In genomic region chr4:124060261-124060918, GRCh38 we compare ENCODE assay signal across 8 cellular contexts.
A peak's percentile ranks its signal among the peaks of the same experiment; 100 is the strongest.
DNase-seq lines count a peak whose midpoint lies in the region; ATAC-seq and TF ChIP-seq lines count a peak whose summit lies in the region.

No MANE protein-coding gene starts in this region.

- H3K4me1 Mint-ChIP-seq in activated T-helper 2 cell treated with anti-CD3 and anti-CD28 coated beads, Interferon-gamma antibody, Interleukin-2, Interleukin-4, amounts not matched to agents 10 μg/mL and 5 μg/mL and 100 μg/mL, durations not matched to agents 14 hours and 24 hours and 36 hours (ENCODE audit: low read depth), result no peaks in the 10 kb centered on the region
- no peaks in the 10 kb centered on the region for H3K4me1 Mint-ChIP-seq in activated CD8-positive, alpha-beta T cell treated with anti-CD3 and anti-CD28 coated beads, Interleukin-2, amount 10 ng/mL, durations not matched to agents 7 days and 5 days (ENCODE audit: low read depth)

- peak; percentile 67 for ATAC-seq in GM18873 (IDR thresholded peaks at IDR 0.05; ENCODE audit: low FRiP score, unreplicated experiment)
- ATAC-seq in activated CD8-positive, alpha-beta T cell treated with anti-CD3 and anti-CD28 coated beads, Interleukin-2, amount 10 ng/mL, durations not matched to agents 7 days and 5 days, result no peak

- H3K27ac ChIP-seq in coronary artery, result peak overlapping the region; percentile 39 to 84
- H3K27ac ChIP-seq in muscle layer of duodenum (ENCODE audit: low read length), result peak overlapping the region; percentile 20

- H3K4me1 ChIP-seq in muscle layer of duodenum (ENCODE audit: control insufficient read depth in 1 of 2, insufficient read depth in 2 of 2, low read length in 2 of 2), result peaks cover 0 to 15% of the 10 kb centered on the region in 2 donors

- CTCF ChIA-PET in activated CD8-positive, alpha-beta T cell treated with anti-CD3 and anti-CD28 coated beads, Interleukin-2, amount 10 ng/mL, durations not matched to agents 7 days and 5 days (lab: Charles Lee), result no interaction called here

- H3K9me3 Mint-ChIP-seq in activated T-helper 2 cell treated with anti-CD3 and anti-CD28 coated beads, Interferon-gamma antibody, Interleukin-2, Interleukin-4, amounts not matched to agents 10 μg/mL and 5 μg/mL and 100 μg/mL, durations not matched to agents 14 hours and 24 hours and 36 hours, result no peaks in the 10 kb centered on the region
- H3K9me3 Mint-ChIP-seq in activated CD8-positive, alpha-beta T cell treated with anti-CD3 and anti-CD28 coated beads, Interleukin-2, amount 10 ng/mL, durations not matched to agents 7 days and 5 days (ENCODE audit: insufficient read depth), result no peaks in the 10 kb centered on the region

- in situ Hi-C loops in KBM-7 (cut with MboI; ENCODE audit: low pct_unique_long_range_greater_than_20kb, low sequenced_read_pairs), result no loop called here

- no peak overlapping the region for H3K4me3 Mint-ChIP-seq in activated T-helper 2 cell treated with anti-CD3 and anti-CD28 coated beads, Interferon-gamma antibody, Interleukin-2, Interleukin-4, amounts not matched to agents 10 μg/mL and 5 μg/mL and 100 μg/mL, durations not matched to agents 14 hours and 24 hours and 36 hours (ENCODE audit: low read depth)
- H3K4me3 Mint-ChIP-seq in activated CD8-positive, alpha-beta T cell treated with anti-CD3 and anti-CD28 coated beads, Interleukin-2, amount 10 ng/mL, durations not matched to agents 7 days and 5 days, result no peak overlapping the region

- TF ChIP-seq CTCF in coronary artery (IDR thresholded peaks at IDR 0.05), result no peak

- no peaks in the 10 kb centered on the region for H3K36me3 Mint-ChIP-seq in activated T-helper 2 cell treated with anti-CD3 and anti-CD28 coated beads, Interferon-gamma antibody, Interleukin-2, Interleukin-4, amounts not matched to agents 10 μg/mL and 5 μg/mL and 100 μg/mL, durations not matched to agents 14 hours and 24 hours and 36 hours (ENCODE audit: low read depth)
- H3K36me3 Mint-ChIP-seq in activated CD8-positive, alpha-beta T cell treated with anti-CD3 and anti-CD28 coated beads, Interleukin-2, amount 10 ng/mL, durations not matched to agents 7 days and 5 days (ENCODE audit: low read depth), result no peaks in the 10 kb centered on the region

- no peaks in the 10 kb centered on the region for H3K27me3 ChIP-seq in muscle layer of duodenum (ENCODE audit: low read depth, low read length)

- no peaks in the 10 kb centered on the region for H3K27me3 Mint-ChIP-seq in activated T-helper 2 cell treated with anti-CD3 and anti-CD28 coated beads, Interferon-gamma antibody, Interleukin-2, Interleukin-4, amounts not matched to agents 10 μg/mL and 5 μg/mL and 100 μg/mL, durations not matched to agents 14 hours and 24 hours and 36 hours (ENCODE audit: low read depth)
- peaks cover 6% of the 10 kb centered on the region for H3K27me3 Mint-ChIP-seq in activated CD8-positive, alpha-beta T cell treated with anti-CD3 and anti-CD28 coated beads, Interleukin-2, amount 10 ng/mL, durations not matched to agents 7 days and 5 days (ENCODE audit: low read depth)

- DNase-seq in KBM-7, result peak; percentile 69
- peak; percentile 76 for DNase-seq in coronary artery (ENCODE audit: low spot score)
- no peak for DNase-seq in activated T-helper 2 cell treated with anti-CD3 and anti-CD28 coated beads, Interferon-gamma antibody, Interleukin-2, Interleukin-4, amounts not matched to agents 10 μg/mL and 5 μg/mL and 100 μg/mL, durations not matched to agents 14 hours and 24 hours and 36 hours (ENCODE audit: low spot score)
- no peak for DNase-seq in retina
- DNase-seq in GDM1 (lab: John Stamatoyannopoulos, UW), result no peak
- DNase-seq in activated CD8-positive, alpha-beta T cell treated with anti-CD3 and anti-CD28 coated beads, Interleukin-2, amount 10 ng/mL, durations not matched to agents 7 days and 5 days, result no peak

- H3K9me3 ChIP-seq in muscle layer of duodenum (ENCODE audit: control insufficient read depth in 1 of 2, low read length in 2 of 2), result peaks cover 0 to 5% of the 10 kb centered on the region in 2 donors

- peaks cover 0 to 3% of the 10 kb centered on the region in 2 donors for H3K36me3 ChIP-seq in muscle layer of duodenum (ENCODE audit: control insufficient read depth in 1 of 2, insufficient read depth in 2 of 2, low read length in 2 of 2)

- intact Hi-C loops in activated T-helper 2 cell treated with anti-CD3 and anti-CD28 coated beads, Interferon-gamma antibody, Interleukin-2, Interleukin-4, amounts not matched to agents 10 μg/mL and 5 μg/mL and 100 μg/mL, durations not matched to agents 14 hours and 24 hours and 36 hours (cut with micrococcal nuclease), result no loop called here

- no peak overlapping the region for H3K27ac Mint-ChIP-seq in activated T-helper 2 cell treated with anti-CD3 and anti-CD28 coated beads, Interferon-gamma antibody, Interleukin-2, Interleukin-4, amounts not matched to agents 10 μg/mL and 5 μg/mL and 100 μg/mL, durations not matched to agents 14 hours and 24 hours and 36 hours
- H3K27ac Mint-ChIP-seq in activated CD8-positive, alpha-beta T cell treated with anti-CD3 and anti-CD28 coated beads, Interleukin-2, amount 10 ng/mL, durations not matched to agents 7 days and 5 days, result no peak overlapping the region

- POLR2A ChIA-PET in activated CD8-positive, alpha-beta T cell treated with anti-CD3 and anti-CD28 coated beads, Interleukin-2, amount 10 ng/mL, durations not matched to agents 7 days and 5 days (lab: Charles Lee), result no interaction called here

- H3K4me3 ChIP-seq in coronary artery, result peak overlapping the region; percentile 22
- H3K4me3 ChIP-seq in muscle layer of duodenum (ENCODE audit: low read depth in 1 of 2, low read length in 2 of 2), result no peak overlapping the region

Comparison
In these comparisons a context has a peak if more than half of its experiments do, and no peak if none do; other contexts are left out.
1. DNase-seq: peak in KBM-7 (single experiment) and coronary artery (single experiment); none in activated T-helper 2 cell treated with anti-CD3 and anti-CD28 coated beads, Interferon-gamma antibody, Interleukin-2, Interleukin-4, amounts not matched to agents 10 μg/mL and 5 μg/mL and 100 μg/mL, durations not matched to agents 14 hours and 24 hours and 36 hours (single experiment), retina (single experiment), GDM1 (single experiment) and activated CD8-positive, alpha-beta T cell treated with anti-CD3 and anti-CD28 coated beads, Interleukin-2, amount 10 ng/mL, durations not matched to agents 7 days and 5 days (single experiment).